8 cellular contexts compared by ENCODE assay signal in the genomic region with DNA sequence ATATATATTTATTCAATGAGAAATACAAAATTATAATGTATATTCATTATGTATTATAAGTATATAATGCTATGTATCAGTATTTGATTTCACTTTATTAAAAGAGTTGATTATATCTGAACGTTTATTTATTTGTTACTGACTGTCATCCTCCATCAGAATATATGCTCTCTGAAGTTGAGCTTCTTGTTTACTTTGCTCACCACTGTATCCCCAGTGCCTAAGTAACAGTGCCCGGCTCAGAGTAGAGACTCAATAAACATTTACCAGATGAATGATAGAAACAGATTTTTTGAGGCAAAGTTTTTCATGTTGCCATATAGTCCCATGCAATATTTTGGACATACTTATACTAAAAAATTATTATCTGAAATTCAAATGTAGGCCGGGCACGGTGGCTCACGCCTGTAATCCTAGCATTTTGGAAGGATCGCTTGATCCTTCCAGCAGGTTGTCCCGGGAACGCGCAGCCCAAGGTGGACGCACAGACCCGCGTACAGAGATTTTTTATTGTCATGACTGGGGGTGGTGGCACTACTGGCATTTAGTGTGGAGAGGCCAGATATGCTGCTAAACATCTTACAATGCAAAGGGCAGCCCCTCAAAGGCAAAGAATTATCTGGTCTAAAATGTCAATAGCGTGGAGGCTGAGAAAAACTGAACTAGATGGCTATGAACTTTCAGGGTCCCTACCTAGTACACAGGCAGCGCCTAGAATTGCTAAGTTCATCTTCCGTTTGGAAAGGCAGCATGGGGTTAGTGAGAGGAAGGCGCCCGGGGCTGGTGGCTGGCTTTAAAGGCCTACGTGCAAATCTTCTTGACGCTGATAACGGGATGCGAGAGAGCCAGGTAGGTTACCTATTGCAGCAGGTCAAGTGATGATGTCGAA. TPM values are rescaled to one million over a fixed set of nuclear protein-coding genes. Genes with fewer than 3 reads are reported as not detected.
DNase-seq lines count a peak whose midpoint lies in the region; ATAC-seq and TF ChIP-seq lines count a peak whose summit lies in the region.

No MANE protein-coding gene starts in this region.

- POLR2A ChIA-PET in activated CD8-positive, alpha-beta T cell treated with anti-CD3 and anti-CD28 coated beads for 36 hours (lab: Charles Lee): interaction anchor here (1.2 to 1.3 kb wide), 2 partner anchors 24 to 32 kb away, joined by 3 read pairs; no protein-coding TSS in a partner anchor

- intact Hi-C loops in activated CD8-positive, alpha-beta T cell treated with anti-CD3 and anti-CD28 coated beads for 36 hours (cut with micrococcal nuclease): no loop called here

- H3K4me3 Mint-ChIP-seq in activated CD8-positive, alpha-beta T cell treated with anti-CD3 and anti-CD28 coated beads for 36 hours: peak overlapping the region; percentile 89
- H3K4me3 Mint-ChIP-seq in stimulated activated naive B cell treated with anti-CD40 and anti-IgM and Interleukin-4, amounts not matched to agents 10 μg/mL and 1 μg/mL and 100 μg/mL, for 72 hours: peak overlapping the region; percentile 94 to 99

- H3K9me3 Mint-ChIP-seq in activated CD8-positive, alpha-beta T cell treated with anti-CD3 and anti-CD28 coated beads for 36 hours: no peaks in the 10 kb centered on the region
- no peaks in the 10 kb centered on the region for H3K9me3 Mint-ChIP-seq in stimulated activated naive B cell treated with anti-CD40 and anti-IgM and Interleukin-4, amounts not matched to agents 10 μg/mL and 1 μg/mL and 100 μg/mL, for 72 hours

- H3K36me3 Mint-ChIP-seq in activated CD8-positive, alpha-beta T cell treated with anti-CD3 and anti-CD28 coated beads for 36 hours (ENCODE audit: low read depth): peaks cover 38% of the 10 kb centered on the region
- peaks cover 12 to 19% of the 10 kb centered on the region in 2 donors for H3K36me3 Mint-ChIP-seq in stimulated activated naive B cell treated with anti-CD40 and anti-IgM and Interleukin-4, amounts not matched to agents 10 μg/mL and 1 μg/mL and 100 μg/mL, for 72 hours

- H3K9me3 ChIP-seq in iPS DF 6.9 (ENCODE audit: control insufficient read depth, insufficient read depth, low read length): no peaks in the 10 kb centered on the region

- H3K36me3 ChIP-seq in iPS DF 6.9 (ENCODE audit: control insufficient read depth, insufficient read depth, low read length): no peaks in the 10 kb centered on the region

- CTCF ChIA-PET in activated CD8-positive, alpha-beta T cell treated with anti-CD3 and anti-CD28 coated beads for 36 hours (lab: Charles Lee): interaction anchor here (1.3 kb wide), 1 partner anchor 9 kb away, joined by 5 read pairs; no protein-coding TSS in a partner anchor

- ATAC-seq in HG03103 (IDR thresholded peaks at IDR 0.05; ENCODE audit: low read depth, unreplicated experiment): peak; percentile 12
- peak; percentile 48 for ATAC-seq in activated CD8-positive, alpha-beta T cell treated with anti-CD3 and anti-CD28 coated beads for 36 hours
- peak; percentile 44 to 47 for ATAC-seq in stimulated activated naive B cell treated with anti-CD40 and anti-IgM and Interleukin-4, amounts not matched to agents 10 μg/mL and 1 μg/mL and 100 μg/mL, for 72 hours (replicated peaks)

- H3K4me1 Mint-ChIP-seq in activated CD8-positive, alpha-beta T cell treated with anti-CD3 and anti-CD28 coated beads for 36 hours (ENCODE audit: low read depth): peaks cover 32% of the 10 kb centered on the region
- H3K4me1 Mint-ChIP-seq in stimulated activated naive B cell treated with anti-CD40 and anti-IgM and Interleukin-4, amounts not matched to agents 10 μg/mL and 1 μg/mL and 100 μg/mL, for 72 hours: peaks cover 15 to 39% of the 10 kb centered on the region in 2 donors

- DNase-seq in stimulated activated CD4-positive, alpha-beta T cell treated with anti-CD3 and anti-CD28 coated beads, Interleukin-15, amount 100 ng/mL, for 24 hours: peak; percentile 10
- no peak for DNase-seq in stimulated activated CD4-positive, alpha-beta T cell treated with anti-CD3 and anti-CD28 coated beads, Interleukin-1b, Interleukin-23, amount 100 ng/mL, for 48 hours
- peak; percentile 4 for DNase-seq in activated CD8-positive, alpha-beta T cell treated with anti-CD3 and anti-CD28 coated beads for 36 hours
- no peak for DNase-seq in iPS DF 6.9 (ENCODE audit: low read depth, low spot score)
- DNase-seq in stimulated activated naive B cell treated with anti-CD40 and anti-IgM and Interleukin-4, amounts not matched to agents 10 μg/mL and 1 μg/mL and 100 μg/mL, for 72 hours: no peak
- no peak for DNase-seq in NCI-H1417 (lab: John Stamatoyannopoulos, UW)
- no peak for DNase-seq in SW480 (ENCODE audit: low spot score)

- no peaks in the 10 kb centered on the region for H3K27me3 Mint-ChIP-seq in activated CD8-positive, alpha-beta T cell treated with anti-CD3 and anti-CD28 coated beads for 36 hours
- no peaks in the 10 kb centered on the region for H3K27me3 Mint-ChIP-seq in stimulated activated naive B cell treated with anti-CD40 and anti-IgM and Interleukin-4, amounts not matched to agents 10 μg/mL and 1 μg/mL and 100 μg/mL, for 72 hours

- H3K4me3 ChIP-seq in iPS DF 6.9 (ENCODE audit: low read length): peak overlapping the region; percentile 76; the same call in 1 of the 2 replicates

- peak overlapping the region; percentile 85 for H3K27ac Mint-ChIP-seq in activated CD8-positive, alpha-beta T cell treated with anti-CD3 and anti-CD28 coated beads for 36 hours
- H3K27ac Mint-ChIP-seq in stimulated activated naive B cell treated with anti-CD40 and anti-IgM and Interleukin-4, amounts not matched to agents 10 μg/mL and 1 μg/mL and 100 μg/mL, for 72 hours: peak overlapping the region; percentile 96

- no peak for TF ChIP-seq CTCF in activated CD8-positive, alpha-beta T cell treated with anti-CD3 and anti-CD28 coated beads for 36 hours (IDR thresholded peaks at IDR 0.05)

- H3K27me3 ChIP-seq in iPS DF 6.9 (ENCODE audit: control insufficient read depth, insufficient read depth, low read length): no peaks in the 10 kb centered on the region

- no peak overlapping the region for H3K27ac ChIP-seq in iPS DF 6.9 (ENCODE audit: low read length)

- no CpG with 5 or more reads among the region's 22 CpGs for whole genome bisulfite sequencing in iPS DF 6.9 (ENCODE audit: insufficient coverage, insufficient read length)

- H3K4me1 ChIP-seq in iPS DF 6.9 (ENCODE audit: control insufficient read depth, insufficient read depth, low read length): no peaks in the 10 kb centered on the region

RNA-seq across cellular contexts. Expression of gene DNAJC25, which starts 0.7 kb away (rescaled TPM):
- total RNA-seq in activated CD8-positive, alpha-beta T cell treated with anti-CD3 and anti-CD28 coated beads for 36 hours: 10 to 100 TPM in 1 of 2 experiments, 1 to 10 TPM in 1; 9.6 to 11.0 TPM

RNA-seq across cellular contexts. Expression of gene GNG10, which starts 31.0 kb away (rescaled TPM):
- total RNA-seq in activated CD8-positive, alpha-beta T cell treated with anti-CD3 and anti-CD28 coated beads for 36 hours: 10 to 100 TPM; 14.3 to 17.2 TPM

RNA-seq across cellular contexts. Expression of gene PTGR1, which starts 31.0 kb away (rescaled TPM):
- total RNA-seq in activated CD8-positive, alpha-beta T cell treated with anti-CD3 and anti-CD28 coated beads for 36 hours: 1 to 10 TPM; 1.7 to 1.8 TPM

Comparison
In these comparisons a context has a peak if more than half of its experiments do, and no peak if none do; other contexts are left out.
1. DNase-seq: peak in stimulated activated CD4-positive, alpha-beta T cell treated with anti-CD3 and anti-CD28 coated beads, Interleukin-15, amount 100 ng/mL, for 24 hours (single experiment) and activated CD8-positive, alpha-beta T cell treated with anti-CD3 and anti-CD28 coated beads for 36 hours (single experiment); none in stimulated activated CD4-positive, alpha-beta T cell treated with anti-CD3 and anti-CD28 coated beads, Interleukin-1b, Interleukin-23, amount 100 ng/mL, for 48 hours (single experiment), iPS DF 6.9 (single experiment), stimulated activated naive B cell treated with anti-CD40 and anti-IgM and Interleukin-4, amounts not matched to agents 10 μg/mL and 1 μg/mL and 100 μg/mL, for 72 hours (single experiment), NCI-H1417 (0 of 3) and SW480 (single experiment).
2. Peak in every context shown above with its lines, with median percentiles within 50 percentile points of each other: ATAC-seq.